ENCODE assay signal across 8 cellular contexts in the genomic region with DNA sequence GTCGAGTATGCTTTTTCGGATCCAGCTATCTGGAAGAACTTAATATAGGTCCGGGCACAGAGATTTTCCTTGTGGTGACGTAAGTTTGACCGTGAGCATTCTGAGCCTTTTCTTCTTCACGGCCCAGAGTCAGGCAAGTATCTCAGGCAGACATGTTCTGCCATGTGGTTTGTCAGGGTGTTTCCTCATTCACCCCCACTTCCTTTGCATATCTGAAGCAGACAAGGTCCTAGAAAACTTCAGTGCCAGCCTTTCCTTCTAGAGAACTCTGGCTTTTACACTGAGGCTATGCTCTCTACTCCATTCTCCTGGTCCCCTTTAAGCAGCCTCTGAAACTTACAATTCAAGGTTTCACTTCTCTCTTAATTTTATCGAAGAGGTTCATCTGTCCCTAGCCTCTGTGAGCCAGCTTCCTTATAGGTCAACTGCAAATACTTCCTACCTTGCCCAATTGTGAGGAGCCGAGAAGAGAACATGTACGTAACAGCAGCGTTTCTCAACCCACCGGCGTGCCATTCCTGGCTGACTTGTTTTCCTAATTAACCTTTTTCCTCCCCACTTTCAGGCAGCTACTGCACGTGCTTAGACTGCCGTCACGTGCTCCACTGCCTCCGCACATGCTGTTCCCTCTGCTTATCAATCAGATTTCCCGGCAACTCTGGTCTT. TPM values are rescaled to one million over a fixed set of nuclear protein-coding genes. Genes with fewer than 3 reads are reported as not detected.
DNase-seq lines count a peak whose midpoint lies in the region; ATAC-seq and TF ChIP-seq lines count a peak whose summit lies in the region.
"Had no signal": no experiment of that assay in that cellular context is flagged by ENCODE, and none has a peak within 500 bp of the region (broad histone marks: within the 10 kb centered on the region; RNA-seq: fewer than 3 reads in every experiment).

No MANE protein-coding gene starts in this region.

- no peak overlapping the region for H4K91ac ChIP-seq in trophoblast cell (ENCODE audit: low read depth, low read length)

- H4K12ac ChIP-seq in trophoblast cell (ENCODE audit: low read depth, low read length), result no peak overlapping the region

- H3K4ac ChIP-seq in trophoblast cell (ENCODE audit: low read depth, low read length), result no peak overlapping the region

- no peak overlapping the region for H4K8ac ChIP-seq in trophoblast cell (ENCODE audit: low read depth, low read length)

- no peak overlapping the region for H3K4me3 Mint-ChIP-seq in osteocyte (ENCODE audit: unreplicated experiment)

- H2BK12ac ChIP-seq in trophoblast cell (ENCODE audit: low read length), result no peak overlapping the region

- H3K79me2 ChIP-seq in OCI-LY7 (ENCODE audit: insufficient read depth, low read depth, low read length), result no peaks in the 10 kb centered on the region
- H3K79me2 ChIP-seq in trophoblast cell (ENCODE audit: control insufficient read depth, insufficient read depth, low read length, poor library complexity), result no peaks in the 10 kb centered on the region

- ATAC-seq in GM19043 (IDR thresholded peaks at IDR 0.05; ENCODE audit: low read depth, unreplicated experiment) (peak; percentile 92), HG02884 (IDR thresholded peaks at IDR 0.05; ENCODE audit: unreplicated experiment) (peak; percentile 92)

- DNase-seq in OCI-LY7 (ENCODE audit: low spot score) (peak; percentile 66), trophoblast cell (peak in 1 of 2 donors; percentile 6), glomerular visceral epithelial cell (ENCODE audit: extremely low spot score) (no peak), osteocyte (ENCODE audit: extremely low spot score, unreplicated experiment) (no peak)
- DNase-seq in effector CD8-positive, alpha-beta T cell (lab: John Stamatoyannopoulos, UW), result no peak

- BruUV-seq in OCI-LY7 (replicated peaks; lab: Mats Ljungman, UMichigan), result no TSS peak

- H3K36me3 Mint-ChIP-seq in osteocyte (ENCODE audit: unreplicated experiment), result peaks cover 33% of the 10 kb centered on the region

- no CpG with 5 or more reads among the region's 17 CpGs for WGBS in trophoblast cell (ENCODE audit: extremely low coverage, insufficient coverage, insufficient read length)

- H3K4me3 ChIP-seq in OCI-LY7 (ENCODE audit: low read depth, low read length, poor library complexity, severe bottlenecking) (no peak overlapping the region), trophoblast cell (ENCODE audit: low read depth, low read length) (no peak overlapping the region)

- H3K18ac ChIP-seq in trophoblast cell (ENCODE audit: low read length), result no peak overlapping the region

- H3K27me3 ChIP-seq in trophoblast cell (ENCODE audit: insufficient read depth, low read length), result no peaks in the 10 kb centered on the region

- H3K9me3 Mint-ChIP-seq in osteocyte (ENCODE audit: unreplicated experiment), result no peaks in the 10 kb centered on the region

- H3K27me3 Mint-ChIP-seq in osteocyte (ENCODE audit: unreplicated experiment), result no peaks in the 10 kb centered on the region

- POLR2A ChIA-PET in OCI-LY7 (lab: Charles Lee), result interaction anchor here (0.6 to 1.9 kb wide), 5 partner anchors 13 to 41 kb away, joined by 3 to 5 read pairs (median 5); no protein-coding TSS in a partner anchor

- H4K20me1 ChIP-seq in OCI-LY7 (ENCODE audit: insufficient read depth, low read length), result no peaks in the 10 kb centered on the region

- no peak overlapping the region for H2AK5ac ChIP-seq in trophoblast cell (ENCODE audit: low read length)

- peak overlapping the region; percentile 23 for H3K9ac ChIP-seq in trophoblast cell (ENCODE audit: low read length)

- CTCF ChIA-PET in OCI-LY7 (lab: Charles Lee; ENCODE audit: unreplicated experiment), result no interaction called here

- H3K4me1 ChIP-seq in OCI-LY7 (ENCODE audit: insufficient read depth, low read length, poor library complexity, severe bottlenecking) (peaks cover 20% of the 10 kb centered on the region), trophoblast cell (ENCODE audit: control insufficient read depth in 1 of 2, insufficient read depth in 2 of 2, low read length in 2 of 2) (no peaks in the 10 kb centered on the region)

- H3K14ac ChIP-seq in trophoblast cell (ENCODE audit: low read length), result no peak overlapping the region

- no peak overlapping the region for H2BK5ac ChIP-seq in trophoblast cell (ENCODE audit: low read depth, low read length, poor library complexity)

- peak overlapping the region; percentile 37 for H3K4me2 ChIP-seq in OCI-LY7 (ENCODE audit: low read length)
- no peak overlapping the region for H3K4me2 ChIP-seq in trophoblast cell (ENCODE audit: low read length)

- H3K9me3 ChIP-seq in OCI-LY7 (ENCODE audit: low read length), result no peaks in the 10 kb centered on the region
- H3K9me3 ChIP-seq in trophoblast cell (ENCODE audit: insufficient read depth, low read depth, low read length), result no peaks in the 10 kb centered on the region

- TF ChIP-seq CTCF in OCI-LY7 (conservative IDR thresholded peaks at IDR 0.05; ENCODE audit: low read length) (no peak), osteocyte (IDR thresholded peaks at IDR 0.05) (no peak)

- peaks cover 76% of the 10 kb centered on the region for H3K36me3 ChIP-seq in OCI-LY7 (ENCODE audit: insufficient read depth, low read length)
- no peaks in the 10 kb centered on the region for H3K36me3 ChIP-seq in trophoblast cell (ENCODE audit: control insufficient read depth in 1 of 2, insufficient read depth in 2 of 2, low read length in 2 of 2)

- H3K79me1 ChIP-seq in trophoblast cell (ENCODE audit: low read length), result no peaks in the 10 kb centered on the region

- no peak overlapping the region for H2AFZ ChIP-seq in OCI-LY7 (ENCODE audit: low read length)
- H2AFZ ChIP-seq in trophoblast cell (ENCODE audit: insufficient read depth, low read length, poor library complexity), result no peak overlapping the region

- H3K27ac Mint-ChIP-seq in osteocyte (ENCODE audit: unreplicated experiment), result no peak overlapping the region

- H2BK120ac ChIP-seq in trophoblast cell (ENCODE audit: insufficient read depth, low read length, poor library complexity), result no peak overlapping the region

- peaks cover 13% of the 10 kb centered on the region for H3K4me1 Mint-ChIP-seq in osteocyte (ENCODE audit: unreplicated experiment)

- H3K9me2 ChIP-seq in OCI-LY7 (ENCODE audit: insufficient read depth, low read length), result no peaks in the 10 kb centered on the region

- peak overlapping the region; percentile 39 for H3K27ac ChIP-seq in OCI-LY7 (ENCODE audit: low read depth, low read length, poor library complexity, severe bottlenecking)
- no peak overlapping the region for H3K27ac ChIP-seq in trophoblast cell (ENCODE audit: low read depth, low read length)
- H3K27ac ChIP-seq: epithelial cell of prostate had no signal

- H3K23ac ChIP-seq in trophoblast cell (ENCODE audit: low read length), result no peak overlapping the region

- intact Hi-C loops in OCI-LY7 (cut with micrococcal nuclease; ENCODE audit: unreplicated experiment), result loop anchor here (1.0 kb wide), 1 partner anchor 15 kb away; no protein-coding TSS in a partner anchor

RNA-seq across cellular contexts. Expression of gene CDCA7L, which starts 47.3 kb away (rescaled TPM):
- 155 and 157 TPM in 2 replicates for total RNA-seq in OCI-LY7 (2014; rRNA removed; shearing (Covaris generic))
- total RNA-seq in OCI-LY7 (2022) (173 and 175 TPM in 2 replicates), osteocyte (23.8 and 26.3 TPM in 2 replicates)
- polyA plus RNA-seq in trophoblast cell (2013), result 0.47 and 0.66 TPM in 2 replicates
